Comparison of ENCODE assay signal across 1 cellular context in genomic region chr3:122005033-122005565, GRCh38.
TF ChIP-seq lines count a peak whose summit lies in the region.

No MANE protein-coding gene starts in this region.

TF ChIP-seq in H1, 55 proteins besides CTCF, POLR2A, EP300 and RAD21 (continued from another document):
- 0 out of 2 replicates have a peak, but pooled peaks have one; percentile 24 for TF ChIP-seq MAFK (IDR thresholded peaks at IDR 0.05; ENCODE audit: low read depth, low read length)
- TF ChIP-seq BRCA1 (IDR thresholded peaks at IDR 0.05; ENCODE audit: low read depth, low read length): no peak
- TF ChIP-seq TEAD4 (IDR thresholded peaks at IDR 0.05; ENCODE audit: low read depth, low read length): no peak
- TF ChIP-seq SP4 (IDR thresholded peaks at IDR 0.05; ENCODE audit: low read length): no peak
- TF ChIP-seq HDAC2 (IDR thresholded peaks at IDR 0.05; ENCODE audit: borderline replicate concordance in 1 of 2, low read depth in 2 of 2, low read length in 2 of 2): no peak
